In the genomic region with DNA sequence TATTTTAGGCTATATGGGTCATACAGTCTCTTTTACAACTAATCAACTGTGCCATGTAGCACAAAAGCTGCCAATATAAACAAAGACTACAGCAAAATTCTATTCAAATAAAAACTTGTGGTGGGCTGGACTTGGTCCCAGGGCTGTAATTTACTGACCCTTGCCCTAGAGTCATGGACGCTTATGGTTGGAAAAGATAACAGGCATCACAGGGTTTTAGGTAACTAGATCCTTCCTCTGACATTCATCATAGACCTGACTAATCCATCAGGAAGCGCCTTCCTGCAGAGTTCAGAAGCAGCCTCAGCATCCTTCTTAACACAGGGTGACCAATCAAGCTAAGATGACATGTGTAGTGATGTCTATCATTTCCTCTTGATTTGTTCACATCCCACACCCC, we compare ENCODE assay signal across 1 cellular context.
A peak's percentile ranks its signal among the peaks of the same experiment; 100 is the strongest.
TF ChIP-seq lines count a peak whose summit lies in the region.

No MANE protein-coding gene starts in this region.

TF ChIP-seq in HepG2, 621 proteins besides CTCF, POLR2A, EP300 and RAD21 (continues in another document):
- TF ChIP-seq ELF1 (CRISPR knock-in tag; IDR thresholded peaks at IDR 0.05) (peak; percentile 43; the same call in 1 of the 2 replicates), KDM4B (CRISPR knock-in tag; IDR thresholded peaks at IDR 0.05) (no peak), CREB1 (IDR thresholded peaks at IDR 0.05) (no peak), CREB1 (CRISPR knock-in tag; IDR thresholded peaks at IDR 0.05) (0 out of 2 replicates have a peak, but pooled peaks have one; percentile 20), SOX5 (CRISPR knock-in tag; IDR thresholded peaks at IDR 0.05; ENCODE audit: borderline replicate concordance) (peak; percentile 37; the same call in 1 of the 2 replicates), ETV5 (CRISPR knock-in tag; IDR thresholded peaks at IDR 0.05; ENCODE audit: borderline replicate concordance) (peak; percentile 32; the same call in 1 of the 2 replicates), CREM (IDR thresholded peaks at IDR 0.05) (peak; percentile 36; the same call in 1 of the 2 replicates), CREM (CRISPR knock-in tag; IDR thresholded peaks at IDR 0.05) (no peak), PPARG (CRISPR knock-in tag; conservative IDR thresholded peaks at IDR 0.05) (peak; percentile 98), SIX4 (CRISPR knock-in tag; IDR thresholded peaks at IDR 0.05) (peak; percentile 61), ZNF562 (CRISPR knock-in tag; IDR thresholded peaks at IDR 0.05; ENCODE audit: borderline replicate concordance) (no peak), MBD4 (IDR thresholded peaks at IDR 0.05; ENCODE audit: borderline replicate concordance, low read length) (peak; percentile 54; the same call in 1 of the 2 replicates), NCOR1 (IDR thresholded peaks at IDR 0.05; ENCODE audit: borderline replicate concordance, low read length) (peak; percentile 32; the same call in 1 of the 2 replicates), SAP130 (CRISPR knock-in tag; IDR thresholded peaks at IDR 0.05; ENCODE audit: low read depth) (peak; percentile 61; the same call in 1 of the 2 replicates), POLR2AphosphoS5 (IDR thresholded peaks at IDR 0.05; ENCODE audit: low read depth, low read length) (peak; percentile 18; the same call in 1 of the 2 replicates), RARA (CRISPR knock-in tag; IDR thresholded peaks at IDR 0.05) (peak; percentile 72), HOXA5 (CRISPR knock-in tag; IDR thresholded peaks at IDR 0.05) (0 out of 2 replicates have a peak, but pooled peaks have one; percentile 17), ELF3 (CRISPR knock-in tag; IDR thresholded peaks at IDR 0.05) (peak; percentile 62), ISL2 (CRISPR knock-in tag; IDR thresholded peaks at IDR 0.05) (peak; percentile 51; the same call in 1 of the 2 replicates), HNF4A (CRISPR knock-in tag; IDR thresholded peaks at IDR 0.05) (peak; percentile 72), MEIS2 (CRISPR knock-in tag; IDR thresholded peaks at IDR 0.05) (0 out of 2 replicates have a peak, but pooled peaks have one; percentile 39), IRX3 (CRISPR knock-in tag; IDR thresholded peaks at IDR 0.05; ENCODE audit: borderline replicate concordance, low read depth) (no peak), NR2F6 (IDR thresholded peaks at IDR 0.05) (peak; percentile 78), NR2F6 (CRISPR knock-in tag; IDR thresholded peaks at IDR 0.05) (peak; percentile 66), RBM22 (optimal IDR thresholded peaks at IDR 0.05; ENCODE audit: low read length) (no peak), ZNF891 (CRISPR knock-in tag; IDR thresholded peaks at IDR 0.05) (no peak), ZMYM3 (CRISPR knock-in tag; IDR thresholded peaks at IDR 0.05) (peak; percentile 62), MED1 (CRISPR knock-in tag; IDR thresholded peaks at IDR 0.05) (peak; percentile 76), ZNF337 (CRISPR knock-in tag; IDR thresholded peaks at IDR 0.05; ENCODE audit: borderline replicate concordance, low read depth) (no peak), BCL6 (CRISPR knock-in tag; IDR thresholded peaks at IDR 0.05) (peak; percentile 13; the same call in 1 of the 2 replicates), ZNF441 (CRISPR knock-in tag; IDR thresholded peaks at IDR 0.05; ENCODE audit: borderline replicate concordance) (no peak), AKAP8 (CRISPR knock-in tag; IDR thresholded peaks at IDR 0.05) (no peak), ZNF496 (CRISPR knock-in tag; IDR thresholded peaks at IDR 0.05; ENCODE audit: insufficient replicate concordance) (no peak), SOX6 (IDR thresholded peaks at IDR 0.05) (no peak), SOX6 (CRISPR knock-in tag; IDR thresholded peaks at IDR 0.05) (peak; percentile 66), ARID5B (CRISPR knock-in tag; IDR thresholded peaks at IDR 0.05) (peak; percentile 50; the same call in 1 of the 2 replicates), HMG20B (CRISPR knock-in tag; conservative IDR thresholded peaks at IDR 0.05) (no peak), NR2F2 (IDR thresholded peaks at IDR 0.05; ENCODE audit: borderline replicate concordance, low read depth) (peak; percentile 68; the same call in 1 of the 2 replicates), RBFOX2 (IDR thresholded peaks at IDR 0.05; ENCODE audit: low read depth, low read length) (peak; percentile 51), JARID2 (CRISPR knock-in tag; IDR thresholded peaks at IDR 0.05; ENCODE audit: insufficient replicate concordance) (no peak), FOSL2 (CRISPR knock-in tag; IDR thresholded peaks at IDR 0.05) (peak; percentile 47; the same call in 1 of the 2 replicates), ZGPAT (CRISPR knock-in tag; IDR thresholded peaks at IDR 0.05) (peak; percentile 23; the same call in 1 of the 2 replicates), PHF21A (CRISPR knock-in tag; IDR thresholded peaks at IDR 0.05) (peak; percentile 10; the same call in 1 of the 2 replicates), ZNF724P (CRISPR knock-in tag; IDR thresholded peaks at IDR 0.05; ENCODE audit: borderline replicate concordance) (no peak), TEAD3 (CRISPR knock-in tag; optimal IDR thresholded peaks at IDR 0.05; ENCODE audit: borderline replicate concordance) (peak; percentile 43), SIX1 (CRISPR knock-in tag; IDR thresholded peaks at IDR 0.05; ENCODE audit: borderline replicate concordance) (peak; percentile 92), NR2F1 (CRISPR knock-in tag; IDR thresholded peaks at IDR 0.05) (0 out of 4 replicates have a peak, but pooled peaks of 1 of the 2 experiments have one; percentile 46)
- TF ChIP-seq, protein P1, sequence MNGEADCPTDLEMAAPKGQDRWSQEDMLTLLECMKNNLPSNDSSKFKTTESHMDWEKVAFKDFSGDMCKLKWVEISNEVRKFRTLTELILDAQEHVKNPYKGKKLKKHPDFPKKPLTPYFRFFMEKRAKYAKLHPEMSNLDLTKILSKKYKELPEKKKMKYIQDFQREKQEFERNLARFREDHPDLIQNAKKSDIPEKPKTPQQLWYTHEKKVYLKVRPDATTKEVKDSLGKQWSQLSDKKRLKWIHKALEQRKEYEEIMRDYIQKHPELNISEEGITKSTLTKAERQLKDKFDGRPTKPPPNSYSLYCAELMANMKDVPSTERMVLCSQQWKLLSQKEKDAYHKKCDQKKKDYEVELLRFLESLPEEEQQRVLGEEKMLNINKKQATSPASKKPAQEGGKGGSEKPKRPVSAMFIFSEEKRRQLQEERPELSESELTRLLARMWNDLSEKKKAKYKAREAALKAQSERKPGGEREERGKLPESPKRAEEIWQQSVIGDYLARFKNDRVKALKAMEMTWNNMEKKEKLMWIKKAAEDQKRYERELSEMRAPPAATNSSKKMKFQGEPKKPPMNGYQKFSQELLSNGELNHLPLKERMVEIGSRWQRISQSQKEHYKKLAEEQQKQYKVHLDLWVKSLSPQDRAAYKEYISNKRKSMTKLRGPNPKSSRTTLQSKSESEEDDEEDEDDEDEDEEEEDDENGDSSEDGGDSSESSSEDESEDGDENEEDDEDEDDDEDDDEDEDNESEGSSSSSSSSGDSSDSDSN (CRISPR knock-in tag; IDR thresholded peaks at IDR 0.05), result 0 out of 2 replicates have a peak, but pooled peaks have one; percentile 14
- TF ChIP-seq, protein P2, sequence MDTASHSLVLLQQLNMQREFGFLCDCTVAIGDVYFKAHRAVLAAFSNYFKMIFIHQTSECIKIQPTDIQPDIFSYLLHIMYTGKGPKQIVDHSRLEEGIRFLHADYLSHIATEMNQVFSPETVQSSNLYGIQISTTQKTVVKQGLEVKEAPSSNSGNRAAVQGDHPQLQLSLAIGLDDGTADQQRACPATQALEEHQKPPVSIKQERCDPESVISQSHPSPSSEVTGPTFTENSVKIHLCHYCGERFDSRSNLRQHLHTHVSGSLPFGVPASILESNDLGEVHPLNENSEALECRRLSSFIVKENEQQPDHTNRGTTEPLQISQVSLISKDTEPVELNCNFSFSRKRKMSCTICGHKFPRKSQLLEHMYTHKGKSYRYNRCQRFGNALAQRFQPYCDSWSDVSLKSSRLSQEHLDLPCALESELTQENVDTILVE (CRISPR knock-in tag; IDR thresholded peaks at IDR 0.05), result 0 out of 2 replicates have a peak, but pooled peaks have one; percentile 22
- TF ChIP-seq, protein P3, sequence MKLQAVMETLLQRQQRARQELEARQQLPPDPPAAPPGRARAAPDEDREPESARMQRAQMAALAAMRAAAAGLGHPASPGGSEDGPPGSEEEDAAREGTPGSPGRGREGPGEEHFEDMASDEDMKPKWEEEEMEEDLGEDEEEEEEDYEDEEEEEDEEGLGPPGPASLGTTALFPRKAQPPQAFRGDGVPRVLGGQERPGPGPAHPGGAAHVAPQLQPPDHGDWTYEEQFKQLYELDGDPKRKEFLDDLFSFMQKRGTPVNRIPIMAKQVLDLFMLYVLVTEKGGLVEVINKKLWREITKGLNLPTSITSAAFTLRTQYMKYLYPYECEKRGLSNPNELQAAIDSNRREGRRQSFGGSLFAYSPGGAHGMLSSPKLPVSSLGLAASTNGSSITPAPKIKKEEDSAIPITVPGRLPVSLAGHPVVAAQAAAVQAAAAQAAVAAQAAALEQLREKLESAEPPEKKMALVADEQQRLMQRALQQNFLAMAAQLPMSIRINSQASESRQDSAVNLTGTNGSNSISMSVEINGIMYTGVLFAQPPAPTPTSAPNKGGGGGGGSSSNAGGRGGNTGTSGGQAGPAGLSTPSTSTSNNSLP (IDR thresholded peaks at IDR 0.05; ENCODE audit: low read depth, low read length), result 0 out of 2 replicates have a peak, but pooled peaks have one; percentile 23
- TF ChIP-seq, protein P4, sequence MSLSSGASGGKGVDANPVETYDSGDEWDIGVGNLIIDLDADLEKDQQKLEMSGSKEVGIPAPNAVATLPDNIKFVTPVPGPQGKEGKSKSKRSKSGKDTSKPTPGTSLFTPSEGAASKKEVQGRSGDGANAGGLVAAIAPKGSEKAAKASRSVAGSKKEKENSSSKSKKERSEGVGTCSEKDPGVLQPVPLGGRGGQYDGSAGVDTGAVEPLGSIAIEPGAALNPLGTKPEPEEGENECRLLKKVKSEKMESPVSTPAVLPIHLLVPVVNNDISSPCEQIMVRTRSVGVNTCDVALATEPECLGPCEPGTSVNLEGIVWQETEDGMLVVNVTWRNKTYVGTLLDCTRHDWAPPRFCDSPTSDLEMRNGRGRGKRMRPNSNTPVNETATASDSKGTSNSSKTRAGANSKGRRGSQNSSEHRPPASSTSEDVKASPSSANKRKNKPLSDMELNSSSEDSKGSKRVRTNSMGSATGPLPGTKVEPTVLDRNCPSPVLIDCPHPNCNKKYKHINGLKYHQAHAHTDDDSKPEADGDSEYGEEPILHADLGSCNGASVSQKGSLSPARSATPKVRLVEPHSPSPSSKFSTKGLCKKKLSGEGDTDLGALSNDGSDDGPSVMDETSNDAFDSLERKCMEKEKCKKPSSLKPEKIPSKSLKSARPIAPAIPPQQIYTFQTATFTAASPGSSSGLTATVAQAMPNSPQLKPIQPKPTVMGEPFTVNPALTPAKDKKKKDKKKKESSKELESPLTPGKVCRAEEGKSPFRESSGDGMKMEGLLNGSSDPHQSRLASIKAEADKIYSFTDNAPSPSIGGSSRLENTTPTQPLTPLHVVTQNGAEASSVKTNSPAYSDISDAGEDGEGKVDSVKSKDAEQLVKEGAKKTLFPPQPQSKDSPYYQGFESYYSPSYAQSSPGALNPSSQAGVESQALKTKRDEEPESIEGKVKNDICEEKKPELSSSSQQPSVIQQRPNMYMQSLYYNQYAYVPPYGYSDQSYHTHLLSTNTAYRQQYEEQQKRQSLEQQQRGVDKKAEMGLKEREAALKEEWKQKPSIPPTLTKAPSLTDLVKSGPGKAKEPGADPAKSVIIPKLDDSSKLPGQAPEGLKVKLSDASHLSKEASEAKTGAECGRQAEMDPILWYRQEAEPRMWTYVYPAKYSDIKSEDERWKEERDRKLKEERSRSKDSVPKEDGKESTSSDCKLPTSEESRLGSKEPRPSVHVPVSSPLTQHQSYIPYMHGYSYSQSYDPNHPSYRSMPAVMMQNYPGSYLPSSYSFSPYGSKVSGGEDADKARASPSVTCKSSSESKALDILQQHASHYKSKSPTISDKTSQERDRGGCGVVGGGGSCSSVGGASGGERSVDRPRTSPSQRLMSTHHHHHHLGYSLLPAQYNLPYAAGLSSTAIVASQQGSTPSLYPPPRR (CRISPR knock-in tag; IDR thresholded peaks at IDR 0.05; ENCODE audit: borderline replicate concordance), result peak; percentile 59; the same call in 1 of the 2 replicates
